In the genomic region with DNA sequence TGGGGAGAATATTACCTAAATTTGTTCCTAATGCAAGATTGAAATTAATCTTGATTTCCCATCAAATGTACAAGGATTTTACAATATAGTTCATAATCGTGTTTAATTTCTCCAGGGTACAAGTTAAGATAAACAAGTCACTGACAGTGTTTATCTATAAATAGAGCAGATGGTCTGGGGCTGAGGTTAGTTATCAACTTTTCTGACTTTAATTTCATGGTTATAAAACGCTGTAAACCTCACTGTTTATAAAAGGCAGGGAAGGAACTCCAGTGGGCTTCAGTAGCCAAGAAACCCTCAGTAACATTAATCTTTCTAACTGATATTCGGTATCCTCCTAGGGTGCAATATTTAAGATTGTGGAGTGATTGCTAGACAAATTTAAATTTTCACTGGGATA, we compare ENCODE assay signal across 1 cellular context.
TF ChIP-seq lines count a peak whose summit lies in the region.

No MANE protein-coding gene starts in this region.

TF ChIP-seq in SK-N-SH treated with all-trans-retinoic acid at 6 μM for 48 hours, 23 proteins besides CTCF, POLR2A, EP300 and RAD21 (continued from another document):
- TF ChIP-seq, protein P1, sequence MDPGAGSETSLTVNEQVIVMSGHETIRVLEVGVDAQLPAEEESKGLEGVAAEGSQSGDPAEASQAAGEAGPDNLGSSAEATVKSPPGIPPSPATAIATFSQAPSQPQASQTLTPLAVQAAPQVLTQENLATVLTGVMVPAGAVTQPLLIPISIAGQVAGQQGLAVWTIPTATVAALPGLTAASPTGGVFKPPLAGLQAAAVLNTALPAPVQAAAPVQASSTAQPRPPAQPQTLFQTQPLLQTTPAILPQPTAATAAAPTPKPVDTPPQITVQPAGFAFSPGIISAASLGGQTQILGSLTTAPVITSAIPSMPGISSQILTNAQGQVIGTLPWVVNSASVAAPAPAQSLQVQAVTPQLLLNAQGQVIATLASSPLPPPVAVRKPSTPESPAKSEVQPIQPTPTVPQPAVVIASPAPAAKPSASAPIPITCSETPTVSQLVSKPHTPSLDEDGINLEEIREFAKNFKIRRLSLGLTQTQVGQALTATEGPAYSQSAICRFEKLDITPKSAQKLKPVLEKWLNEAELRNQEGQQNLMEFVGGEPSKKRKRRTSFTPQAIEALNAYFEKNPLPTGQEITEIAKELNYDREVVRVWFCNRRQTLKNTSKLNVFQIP (CRISPR knock-in tag; IDR thresholded peaks at IDR 0.05; ENCODE audit: borderline replicate concordance, low read depth) = no peak
- no peak for TF ChIP-seq SNAI2 (CRISPR knock-in tag; IDR thresholded peaks at IDR 0.05)
- TF ChIP-seq PPARA (CRISPR knock-in tag; IDR thresholded peaks at IDR 0.05; ENCODE audit: borderline replicate concordance) = no peak
TF ChIP-seq in SK-N-SH treated with all-trans-retinoic acid at 6 μM for 48 hours: peak in this region for 0.
